ENCODE assay signal across 15 cellular contexts in the genomic region with DNA sequence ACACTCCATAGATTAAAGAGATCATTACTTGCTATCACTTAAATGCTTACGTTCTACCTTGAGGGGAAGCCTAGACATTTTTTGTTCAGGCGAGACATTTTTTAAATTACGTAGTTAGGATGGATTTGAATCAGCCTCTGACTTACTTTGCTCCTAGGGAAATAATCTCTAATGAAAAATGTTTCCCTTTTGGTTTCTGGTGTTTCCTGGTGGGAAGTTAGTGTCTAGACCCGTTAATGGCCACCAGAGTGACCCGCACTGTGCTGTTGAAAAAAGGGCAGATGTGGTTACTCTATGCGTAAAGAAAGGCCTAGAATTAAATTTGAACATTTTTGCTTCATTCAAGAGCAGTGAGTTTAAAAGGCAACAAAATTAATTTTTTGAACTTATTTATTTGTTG. TPM values are rescaled to one million over a fixed set of nuclear protein-coding genes. Genes with fewer than 3 reads are reported as not detected.
DNase-seq lines count a peak whose midpoint lies in the region; ATAC-seq and TF ChIP-seq lines count a peak whose summit lies in the region.
"Had no signal": no experiment of that assay in that cellular context is flagged by ENCODE, and none has a peak within 500 bp of the region (broad histone marks: within the 10 kb centered on the region; RNA-seq: fewer than 3 reads in every experiment).

No MANE protein-coding gene starts in this region.

- no TSS peak for BruUV-seq in Panc1 (replicated peaks; lab: Mats Ljungman, UMichigan)

- H3K4me3 Mint-ChIP-seq in CD4-positive, CD25-positive, alpha-beta regulatory T cell, result peak overlapping the region in 3 of 4 donors; percentile 66 to 98 (median 84)
- H3K4me3 Mint-ChIP-seq: B cell, H9 had no signal

- TF ChIP-seq CTCF in Panc1 (IDR thresholded peaks at IDR 0.05), result no peak; the same call in 1 of the 2 replicates

- peaks cover 11 to 51% (median 29%) of the 10 kb centered on the region in 4 donors for H3K4me1 Mint-ChIP-seq in CD4-positive, CD25-positive, alpha-beta regulatory T cell

- H3K27ac Mint-ChIP-seq in CD4-positive, CD25-positive, alpha-beta regulatory T cell, result peak overlapping the region in 1 of 3 donors; percentile 63
- H3K27ac Mint-ChIP-seq: B cell, H9 had no signal

- DNase-seq in CD4-positive, CD25-positive, alpha-beta regulatory T cell, result no peak
- DNase-seq in Panc1 (ENCODE audit: low read depth, low spot score), result no peak
- no peak for DNase-seq in epithelial cell of prostate (ENCODE audit: low read depth, low spot score)
- peak; percentile 54 for DNase-seq in superior temporal gyrus (ENCODE audit: extremely low spot score)
- no peak for DNase-seq in HuH-7 (ENCODE audit: low spot score)
- no peak for DNase-seq in stimulated activated CD8-positive, alpha-beta memory T cell treated with anti-CD3 and anti-CD28 coated beads, Interleukin-4, amount 100 ng/mL, for 48 hours
- DNase-seq: C1 segment of cervical spinal cord; CD4-positive, alpha-beta memory T cell; DMS79; GOT3; H9 had no signal

- no peak overlapping the region for H3K27ac ChIP-seq in CD4-positive, CD25-positive, alpha-beta regulatory T cell (ENCODE audit: insufficient read depth, low read length, poor library complexity, severe bottlenecking)
- H3K27ac ChIP-seq in Panc1 (ENCODE audit: low read length) (peak overlapping the region; percentile 100), epithelial cell of prostate (peak overlapping the region; percentile 99)

- H3K9me3 Mint-ChIP-seq in CD4-positive, CD25-positive, alpha-beta regulatory T cell, result peaks cover 0 to 1% (median 0%) of the 10 kb centered on the region in 7 donors
- H3K9me3 Mint-ChIP-seq: H9 had no signal

- peak overlapping the region; percentile 86 for H3K4me3 ChIP-seq in CD4-positive, CD25-positive, alpha-beta regulatory T cell (ENCODE audit: low read depth, low read length)
- peak overlapping the region; percentile 38 to 71 for H3K4me3 ChIP-seq in Panc1 (ENCODE audit: low read depth in 2 of 2, low read length in 2 of 2)

- no peak for ATAC-seq in CD4-positive, CD25-positive, alpha-beta regulatory T cell (ENCODE audit: low read depth in 2 of 2)
- ATAC-seq in Panc1, result no peak
- no peak for ATAC-seq in HG03175 (IDR thresholded peaks at IDR 0.05; ENCODE audit: unreplicated experiment)

- no peaks in the 10 kb centered on the region for H3K36me3 ChIP-seq in CD4-positive, CD25-positive, alpha-beta regulatory T cell (ENCODE audit: control insufficient read depth, insufficient read depth, low read length)
- H3K36me3 ChIP-seq in Panc1 (ENCODE audit: control insufficient read depth, insufficient read depth, low read length), result peaks cover 2% of the 10 kb centered on the region; the same call in 1 of the 2 replicates

- intact Hi-C loops in Panc1 (cut with micrococcal nuclease; ENCODE audit: unreplicated experiment), result no loop called here

- no peaks in the 10 kb centered on the region for H3K27me3 ChIP-seq in CD4-positive, CD25-positive, alpha-beta regulatory T cell (ENCODE audit: control insufficient read depth, insufficient read depth, low read length)
- H3K27me3 ChIP-seq in Panc1 (ENCODE audit: control insufficient read depth, insufficient read depth, low read length), result no peaks in the 10 kb centered on the region

- no peaks in the 10 kb centered on the region for H3K36me3 Mint-ChIP-seq in CD4-positive, CD25-positive, alpha-beta regulatory T cell

- H3K9me3 ChIP-seq in CD4-positive, CD25-positive, alpha-beta regulatory T cell (ENCODE audit: control insufficient read depth in 2 of 2, low read length in 2 of 2), result no peaks in the 10 kb centered on the region
- no peaks in the 10 kb centered on the region for H3K9me3 ChIP-seq in Panc1 (ENCODE audit: control insufficient read depth, insufficient read depth, low read depth, low read length)

- H3K4me1 ChIP-seq in CD4-positive, CD25-positive, alpha-beta regulatory T cell (ENCODE audit: control insufficient read depth, insufficient read depth, low read length, poor library complexity, severe bottlenecking), result peaks cover 28% of the 10 kb centered on the region
- peaks cover 86% of the 10 kb centered on the region for H3K4me1 ChIP-seq in Panc1 (ENCODE audit: control insufficient read depth, insufficient read depth, low read length)

- in situ Hi-C loops in Panc1 (cut with HindIII; ENCODE audit: low pct_unique_long_range_greater_than_20kb, low sequenced_read_pairs), result loop anchor here (25.0 kb wide), 1 partner anchor 116 kb away; a partner anchor contains a TSS

- CTCF ChIA-PET in Panc1 (lab: Charles Lee), result no interaction called here

- POLR2A ChIA-PET in Panc1 (lab: Charles Lee), result no interaction called here

- peaks cover 16% of the 10 kb centered on the region for H3K27me3 Mint-ChIP-seq in CD4-positive, CD25-positive, alpha-beta regulatory T cell

RNA-seq across cellular contexts. Expression of a gene that starts 3.8 kb away (rescaled TPM):
- 13.8 TPM for total RNA-seq in CD4-positive, CD25-positive, alpha-beta regulatory T cell
- 1 to 10 TPM; 6.2 to 8.0 (median 7.1) TPM for polyA plus RNA-seq in CD4-positive, CD25-positive, alpha-beta regulatory T cell
- 22.8 TPM for total RNA-seq in Panc1 (2021; ENCODE audit: unreplicated experiment)
- polyA plus RNA-seq in Panc1 (2012; ENCODE audit: insufficient read length), result 12.7 TPM
- total RNA-seq: G401, HT-29 had no signal
